Comparison of ENCODE assay signal across 29 cellular contexts in the genomic region with DNA sequence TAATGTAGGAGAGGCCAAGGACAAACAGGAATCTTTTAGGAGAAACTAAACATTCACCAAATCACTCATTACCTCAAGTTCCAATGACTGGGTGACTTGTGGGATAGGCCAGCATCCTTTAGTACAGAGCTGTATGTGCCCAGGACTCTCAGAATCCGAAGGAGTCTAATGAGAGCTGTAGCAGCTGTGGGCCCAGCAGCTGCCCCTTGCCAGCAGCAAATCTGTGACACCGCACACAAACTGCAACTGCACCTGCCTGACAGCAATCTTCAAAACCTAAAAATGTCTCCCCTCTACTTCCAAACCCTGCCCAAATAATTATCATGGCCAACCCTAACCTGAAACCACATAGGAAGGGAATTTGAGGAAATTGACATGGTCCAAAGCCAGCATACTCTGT.
"Had no signal": no experiment of that assay in that cellular context is flagged by ENCODE, and none has a peak within 500 bp of the region (broad histone marks: within the 10 kb centered on the region; RNA-seq: fewer than 3 reads in every experiment).

No MANE protein-coding gene starts in this region.

- DNase-seq: activated CD4-positive, alpha-beta memory T cell treated with anti-CD3 and anti-CD28 coated beads, Interleukin-2, amount 10 ng/mL, durations not matched to agents 7 days and 5 days; activated CD4-positive, alpha-beta T cell treated with anti-CD3 and anti-CD28 coated beads for 36 hours; activated CD4-positive, alpha-beta T cell treated with anti-CD3 and anti-CD28 coated beads, Interleukin-2, amount 10 ng/mL, durations not matched to agents 24 days and 14 days; activated CD4-positive, alpha-beta T cell treated with anti-CD3 and anti-CD28 coated beads, Interleukin-2, amount 50 U/mL, for 4 hours; activated CD4-positive, CD25-positive, alpha-beta regulatory T cell; activated CD4-positive, CD25-positive, alpha-beta regulatory T cell treated with anti-CD3 and anti-CD28 coated beads, Interleukin-2, amount 50 U/mL, for 72 hours; activated CD8-positive, alpha-beta memory T cell treated with anti-CD3 and anti-CD28 coated beads, Interleukin-2, amount 50 U/mL, for 48 hours; activated gamma-delta T cell; activated naive CD4-positive, alpha-beta T cell; activated naive CD4-positive, alpha-beta T cell treated with anti-CD3 and anti-CD28 coated beads, Interleukin-2, amount 10 ng/mL, durations not matched to agents 7 days and 5 days; activated naive CD8-positive, alpha-beta T cell treated with anti-CD3 and anti-CD28 coated beads, Interleukin-2, amount 10 ng/mL, durations not matched to agents 7 days and 5 days; activated T-cell treated with anti-CD3 and anti-CD28 coated beads for 4 hours; activated T-cell treated with anti-CD3 and anti-CD28 coated beads, Interleukin-2, amount 50 U/mL, for 24 hours; activated T-cell treated with anti-CD3 and anti-CD28 coated beads, Interleukin-2, amount 50 U/mL, for 72 hours; central memory CD4-positive, alpha-beta T cell; cerebellar nuclear complex; dorsolateral prefrontal cortex; effector memory CD4-positive, alpha-beta T cell; endodermal cell; foreskin fibroblast; head of caudate nucleus; T-helper 2 cell had no signal

- ATAC-seq: activated CD4-positive, alpha-beta T cell treated with anti-CD3 and anti-CD28 coated beads for 36 hours; activated naive CD4-positive, alpha-beta T cell treated with anti-CD3 and anti-CD28 coated beads, Interleukin-2, amount 50 U/mL, for 72 hours; activated T-cell treated with anti-CD3 and anti-CD28 coated beads, Interleukin-2, amount 50 U/mL, for 72 hours; esophagus mucosa had no signal

- H3K27me3 ChIP-seq: ascending aorta, breast epithelium, cardiac muscle cell, dorsolateral prefrontal cortex had no signal

- H3K9me3 ChIP-seq: ascending aorta, breast epithelium had no signal

- FAIRE-seq: frontal cortex had no signal

- H3K4me1 ChIP-seq: ascending aorta, breast epithelium had no signal

- H3K27ac ChIP-seq: ascending aorta, breast epithelium, cardiac muscle cell, coronary artery, dorsolateral prefrontal cortex had no signal

- H3K36me3 ChIP-seq: ascending aorta, breast epithelium, cardiac muscle cell had no signal

- H3K4me3 ChIP-seq: ascending aorta, breast epithelium, cardiac muscle cell, coronary artery, dorsolateral prefrontal cortex had no signal
